In the genomic region with DNA sequence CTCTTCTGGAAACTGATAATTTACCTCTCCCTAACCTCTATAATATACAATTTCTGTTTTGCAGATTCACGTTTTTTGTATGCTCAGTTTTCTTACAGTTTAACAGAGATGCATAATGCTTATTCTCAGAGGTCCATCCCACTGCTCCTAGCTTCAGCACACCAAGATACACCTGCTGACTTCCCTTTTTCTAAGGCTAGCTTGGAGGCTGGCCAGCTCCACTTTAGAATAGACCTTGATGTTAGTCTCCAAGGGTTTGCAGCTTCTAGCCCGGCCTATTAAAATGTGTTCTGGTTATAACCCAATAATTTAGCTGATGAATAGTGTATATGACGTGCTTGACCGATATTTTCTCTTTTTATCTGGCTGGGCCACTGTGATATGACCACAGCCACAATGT, we compare ENCODE assay signal across 30 cellular contexts.
"Had no signal": no experiment of that assay in that cellular context is flagged by ENCODE, and none has a peak within 500 bp of the region (broad histone marks: within the 10 kb centered on the region; RNA-seq: fewer than 3 reads in every experiment).

No MANE protein-coding gene starts in this region.

- H3K36me3 ChIP-seq: MG63, SJSA1 had no signal

- H3K27ac ChIP-seq: KMS-11, PC-9, SJSA1 had no signal

- H3K9ac ChIP-seq: KMS-11, SK-N-SH had no signal

- H3K9me3 ChIP-seq: MG63, SJSA1, SK-N-SH had no signal

- ATAC-seq: Panc1 had no signal

- FAIRE-seq: RCC 7860 had no signal

- H3K4me2 ChIP-seq: KMS-11, PC-9, SK-N-SH had no signal

- H3K27me3 ChIP-seq: MG63, SJSA1 had no signal

- DNase-seq: Kasumi-1, KBM-7, MG63, NCI-H1048, NCI-H1092 treated with DMSO at 0.1 percent for 48 hours, NCI-H1417, NCI-H1436, NCI-H146, NCI-H1694, NCI-H187, NCI-H1930, NCI-H2171 treated with DMSO at 0.1 percent for 48 hours, NCI-H2227 treated with DMSO at 0.1 percent for 48 hours, NCI-H345, NCI-H446, NCI-H510A treated with DMSO at 0.1 percent for 48 hours, NCI-H524 treated with DMSO at 0.1 percent for 48 hours, NCI-H526 treated with DMSO at 0.1 percent for 48 hours, NCI-H774, PC-9, Right ventricle myocardium superior, SHP77 treated with DMSO at 0.1 percent for 48 hours, SK-N-SH, SW 1271, T-helper 1 cell, T-helper 2 cell had no signal

- H3K4me3 ChIP-seq: MG63, PC-9, SJSA1 had no signal

- H2AFZ ChIP-seq: PC-9 had no signal
